Comparison of ENCODE assay signal across 27 cellular contexts in the genomic region with DNA sequence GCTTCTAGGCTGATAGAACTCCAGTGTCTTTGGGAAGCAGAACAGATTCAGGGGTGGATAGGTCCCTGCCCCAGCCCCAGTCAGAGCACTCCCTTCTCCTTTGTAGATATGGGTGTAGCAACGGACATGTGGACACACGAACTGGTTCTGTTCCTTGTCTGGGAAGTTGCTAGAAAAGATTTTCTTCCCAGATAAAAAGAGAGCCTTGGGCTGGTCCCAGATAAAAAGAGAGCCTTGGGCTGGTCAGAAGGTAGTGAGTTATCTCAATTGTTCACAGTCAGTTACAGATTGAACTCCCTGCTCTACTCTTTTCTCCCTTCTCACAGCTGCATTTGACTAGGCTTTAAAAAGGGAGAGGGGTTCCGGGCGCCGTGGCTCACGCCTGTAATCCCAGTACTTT. TPM values are rescaled to one million over a fixed set of nuclear protein-coding genes. Genes with fewer than 3 reads are reported as not detected.
A peak's percentile ranks its signal among the peaks of the same experiment; 100 is the strongest.
DNase-seq lines count a peak whose midpoint lies in the region; TF ChIP-seq lines count a peak whose summit lies in the region.
"Had no signal": no experiment of that assay in that cellular context is flagged by ENCODE, and none has a peak within 500 bp of the region (broad histone marks: within the 10 kb centered on the region; RNA-seq: fewer than 3 reads in every experiment).

No MANE protein-coding gene starts in this region.

- H3K4me3 Mint-ChIP-seq in type B pancreatic cell, result no peak overlapping the region
- H3K4me3 Mint-ChIP-seq: activated CD4-positive, alpha-beta T cell treated with anti-CD3 and anti-CD28 coated beads for 36 hours; activated CD8-positive, alpha-beta T cell treated with anti-CD3 and anti-CD28 coated beads, Interleukin-2, amount 10 ng/mL, durations not matched to agents 7 days and 5 days; activated naive CD4-positive, alpha-beta T cell treated with anti-CD3 and anti-CD28 coated beads for 36 hours; natural killer cell had no signal

- no peak overlapping the region for H3K4me3 ChIP-seq in epithelial cell of esophagus (ENCODE audit: low read length)
- H3K4me3 ChIP-seq: body of pancreas, gastroesophageal sphincter, GM23248, lung, tibial nerve had no signal

- no peaks in the 10 kb centered on the region for H3K9me3 Mint-ChIP-seq in type B pancreatic cell
- H3K9me3 Mint-ChIP-seq: activated naive CD4-positive, alpha-beta T cell treated with anti-CD3 and anti-CD28 coated beads for 36 hours; natural killer cell had no signal

- H3K27ac Mint-ChIP-seq in type B pancreatic cell, result peak overlapping the region; percentile 54
- H3K27ac Mint-ChIP-seq: activated CD4-positive, alpha-beta T cell treated with anti-CD3 and anti-CD28 coated beads for 36 hours; activated CD8-positive, alpha-beta T cell treated with anti-CD3 and anti-CD28 coated beads, Interleukin-2, amount 10 ng/mL, durations not matched to agents 7 days and 5 days; activated naive CD4-positive, alpha-beta T cell treated with anti-CD3 and anti-CD28 coated beads for 36 hours; natural killer cell had no signal

- peaks cover 4% of the 10 kb centered on the region for H3K4me1 Mint-ChIP-seq in type B pancreatic cell (ENCODE audit: unreplicated experiment)
- H3K4me1 Mint-ChIP-seq: activated CD4-positive, alpha-beta T cell treated with anti-CD3 and anti-CD28 coated beads for 36 hours; natural killer cell had no signal

- H3K36me3 Mint-ChIP-seq in type B pancreatic cell, result no peaks in the 10 kb centered on the region
- H3K36me3 Mint-ChIP-seq: natural killer cell had no signal

- DNase-seq in GM10266 (ENCODE audit: extremely low spot score) (peak; percentile 4), epithelial cell of esophagus (ENCODE audit: low read depth) (peak; percentile 36), type B pancreatic cell (ENCODE audit: extremely low spot score, unreplicated experiment) (no peak), DMS53 treated with DMSO at 0.1 percent for 48 hours (lab: John Stamatoyannopoulos, UW; ENCODE audit: unreplicated experiment) (no peak), nucleus accumbens (lab: John Stamatoyannopoulos, UW) (no peak)
- DNase-seq: activated CD4-positive, alpha-beta T cell treated with anti-CD3 and anti-CD28 coated beads for 36 hours; activated CD8-positive, alpha-beta T cell treated with anti-CD3 and anti-CD28 coated beads, Interleukin-2, amount 10 ng/mL, durations not matched to agents 7 days and 5 days; activated naive CD4-positive, alpha-beta T cell treated with anti-CD3 and anti-CD28 coated beads for 36 hours; body of pancreas; C1 segment of cervical spinal cord; cerebellar nuclear complex; DMS79 treated with DMSO at 0.1 percent for 48 hours; GF-D8; GM23248; hippocampal formation; natural killer cell; NCI-H1092; NCI-H1694; NCI-H446 treated with DMSO at 0.1 percent for 48 hours; NCI-H774; SIG-M5; stimulated activated CD4-positive, alpha-beta T cell treated with anti-CD3 and anti-CD28 coated beads, Interleukin-15, amount 100 ng/mL, for 24 hours; stimulated activated CD4-positive, alpha-beta T cell treated with anti-CD3 and anti-CD28 coated beads, Interleukin-4, amount 100 ng/mL, for 4 hours; SW 1271 had no signal

- no peak for TF ChIP-seq CTCF in GM10266 (IDR thresholded peaks at IDR 0.05; ENCODE audit: control insufficient read depth, insufficient read depth, low read depth, missing control alignments)
- no peak for TF ChIP-seq CTCF in epithelial cell of esophagus (IDR thresholded peaks at IDR 0.05; ENCODE audit: insufficient read depth, low read depth, low read length, missing control alignments)
- TF ChIP-seq CTCF in type B pancreatic cell (conservative IDR thresholded peaks at IDR 0.05), result no peak

- peaks cover 53% of the 10 kb centered on the region for H3K27me3 Mint-ChIP-seq in type B pancreatic cell

RNA-seq across cellular contexts. Expression of a gene that starts 7.4 kb away (rescaled TPM):
- total RNA-seq in type B pancreatic cell (ENCODE audit: low replicate concordance), result 26.1 and 69.9 TPM in 2 replicates
- total RNA-seq: activated CD8-positive, alpha-beta T cell treated with anti-CD3 and anti-CD28 coated beads, Interleukin-2, amount 10 ng/mL, durations not matched to agents 7 days and 5 days; GM23248 had no signal

RNA-seq across cellular contexts. Expression of a gene that starts 15.4 kb away (rescaled TPM):
- 27.8 and 43.0 TPM in 2 replicates for total RNA-seq in type B pancreatic cell (ENCODE audit: low replicate concordance)

RNA-seq across cellular contexts. Expression of a gene that starts 20.1 kb away (rescaled TPM):
- total RNA-seq in type B pancreatic cell (ENCODE audit: low replicate concordance), result 73.9 and 75.3 TPM in 2 replicates

RNA-seq across cellular contexts. Expression of a gene that starts 41.6 kb away (rescaled TPM):
- 3.4 and 4.7 TPM in 2 replicates for total RNA-seq in type B pancreatic cell (ENCODE audit: low replicate concordance)

RNA-seq across cellular contexts. Expression of a gene that starts 52.9 kb away (rescaled TPM):
- total RNA-seq in type B pancreatic cell (ENCODE audit: low replicate concordance), result 173 and 179 TPM in 2 replicates

Comparison
In these comparisons a context has a peak if more than half of its experiments do, and no peak if none do; other contexts are left out.
1. DNase-seq: peak in GM10266 (single experiment) and epithelial cell of esophagus (single experiment); none in type B pancreatic cell (single experiment), DMS53 treated with DMSO at 0.1 percent for 48 hours (single experiment) and nucleus accumbens (0 of 56).